8 cellular contexts compared by ENCODE assay signal in genomic region chr20:23357767-23358562, GRCh38.
DNase-seq lines count a peak whose midpoint lies in the region; ATAC-seq and FAIRE-seq lines count a peak whose summit lies in the region.

No MANE protein-coding gene starts in this region.

- peak overlapping the region; percentile 78 for H3K27ac ChIP-seq in BLaER1

- H3K9ac ChIP-seq in BLaER1: peak overlapping the region; percentile 83

- peaks cover 44% of the 10 kb centered on the region for H4K20me1 ChIP-seq in BLaER1

- peak overlapping the region; percentile 87 for H3K4me2 ChIP-seq in BLaER1

- peaks cover 35% of the 10 kb centered on the region for H3K36me3 ChIP-seq in BLaER1

- FAIRE-seq in colon (lab: Jason Lieb, UNC): peak; percentile 61

- H3K27me3 ChIP-seq in BLaER1: no peaks in the 10 kb centered on the region

- peak; percentile 97 for DNase-seq in NCI-H524 treated with DMSO at 0.1 percent for 48 hours (lab: John Stamatoyannopoulos, UW)
- peak; percentile 100 for DNase-seq in activated CD4-positive, alpha-beta T cell treated with anti-CD3 and anti-CD28 coated beads for 48 hours
- peak; percentile 98 for DNase-seq in kidney glomerular epithelial cell (lab: John Stamatoyannopoulos, UW)
- DNase-seq in stimulated activated CD4-positive, alpha-beta T cell treated with anti-CD3 and anti-CD28 coated beads, Interleukin-15, amount 100 ng/mL, for 48 hours (ENCODE audit: low read depth in 2 of 2): peak; percentile 99 to 100

- ATAC-seq in GM19324 (IDR thresholded peaks at IDR 0.05; ENCODE audit: low FRiP score, unreplicated experiment) (peak; percentile 75), HG03460 (IDR thresholded peaks at IDR 0.05; ENCODE audit: unreplicated experiment) (peak; percentile 70)

- peaks cover 59% of the 10 kb centered on the region for H3K4me1 ChIP-seq in BLaER1

- no peaks in the 10 kb centered on the region for H3K9me3 ChIP-seq in BLaER1

- H3K4me3 ChIP-seq in BLaER1: peak overlapping the region; percentile 79

Comparison
In these comparisons a context has a peak if more than half of its experiments do, and no peak if none do; other contexts are left out.
1. Peak in every context shown above with its lines: DNase-seq, ATAC-seq, H3K4me3 ChIP-seq and H3K27ac ChIP-seq.